Comparison of ENCODE assay signal across 8 cellular contexts in genomic region chr19:48333467-48334384, GRCh38. TPM values are rescaled to one million over a fixed set of nuclear protein-coding genes. Genes with fewer than 3 reads are reported as not detected.
DNase-seq lines count a peak whose midpoint lies in the region; ATAC-seq and TF ChIP-seq lines count a peak whose summit lies in the region.

No MANE protein-coding gene starts in this region.

- peak overlapping the region; percentile 83 for H3K27ac Mint-ChIP-seq in neural progenitor cell

- H3K27me3 ChIP-seq in neural progenitor cell (peaks cover 10% of the 10 kb centered on the region), stomach (no peaks in the 10 kb centered on the region)

- peaks cover 4% of the 10 kb centered on the region for H3K36me3 Mint-ChIP-seq in neural progenitor cell

- intact Hi-C loops in stomach (cut with DNase I; ENCODE audit: low total_unique reads) = no loop called here

- peak overlapping the region; percentile 90 for H3K4me2 ChIP-seq in neural progenitor cell

- no peak for TF ChIP-seq POLR2A in stomach (IDR thresholded peaks at IDR 0.05)

- ATAC-seq in GM21529 (IDR thresholded peaks at IDR 0.05; ENCODE audit: unreplicated experiment) = peak; percentile 42

- H3K36me3 ChIP-seq in KOPT-K1 (ENCODE audit: insufficient read depth, low read length) (no peaks in the 10 kb centered on the region), neural progenitor cell (no peaks in the 10 kb centered on the region), stomach (peaks cover 0 to 16% (median 6%) of the 10 kb centered on the region in 4 donors)

- peaks cover 8% of the 10 kb centered on the region for H3K4me1 ChIP-seq in neural progenitor cell
- peaks cover 30 to 56% (median 44%) of the 10 kb centered on the region in 4 donors for H3K4me1 ChIP-seq in stomach

- H3K4me3 ChIP-seq in fibroblast of villous mesenchyme (ENCODE audit: low read depth, low read length) (peak overlapping the region; percentile 62), neural progenitor cell (peak overlapping the region; percentile 49), stomach (peak overlapping the region; percentile 43 to 58 (median 51))

- peaks cover 37% of the 10 kb centered on the region for H3K4me1 Mint-ChIP-seq in neural progenitor cell

- DNase-seq in DMS153 (lab: John Stamatoyannopoulos, UW) (peak; percentile 89), RPMI7951 (ENCODE audit: low read depth) (peak; percentile 91), fibroblast of villous mesenchyme (ENCODE audit: low read depth) (peak; percentile 94), neural progenitor cell (ENCODE audit: low spot score) (peak; percentile 94), stomach (peak; percentile 95)
- peak; percentile 90 for DNase-seq in activated effector memory CD4-positive, alpha-beta T cell treated with Interleukin-2 at 50 U/mL for 16 hours

- peak overlapping the region; percentile 80 for H3K4me3 Mint-ChIP-seq in neural progenitor cell

- no peaks in the 10 kb centered on the region for H3K79me2 ChIP-seq in neural progenitor cell (ENCODE audit: low read depth)

- H3K27ac ChIP-seq in KOPT-K1 (ENCODE audit: low read depth, low read length, poor library complexity, severe bottlenecking) = peak overlapping the region; percentile 88
- H3K27ac ChIP-seq in neural progenitor cell = no peak overlapping the region
- H3K27ac ChIP-seq in stomach = peak overlapping the region; percentile 83 to 94 (median 94)

- peaks cover 6% of the 10 kb centered on the region for H3K9me3 Mint-ChIP-seq in neural progenitor cell

- peaks cover 10% of the 10 kb centered on the region for H3K27me3 Mint-ChIP-seq in neural progenitor cell (ENCODE audit: insufficient read depth, low read depth)

- 3 to 9% (median 4%) methylated on average over 20 to 54 of the region's 54 CpGs for WGBS in stomach, 5 donors

- H3K9ac ChIP-seq in neural progenitor cell = no peak overlapping the region

- H2AFZ ChIP-seq in neural progenitor cell (replicated peaks) = peak overlapping the region; percentile 94

- TF ChIP-seq EP300 in stomach (IDR thresholded peaks at IDR 0.05) = no peak

- no peaks in the 10 kb centered on the region for H4K20me1 ChIP-seq in neural progenitor cell (ENCODE audit: low read depth)

- H3K9me3 ChIP-seq in KOPT-K1 (ENCODE audit: insufficient read depth, low read length, poor library complexity, severe bottlenecking) (peaks cover 5% of the 10 kb centered on the region), neural progenitor cell (ENCODE audit: low read depth) (no peaks in the 10 kb centered on the region), stomach (no peaks in the 10 kb centered on the region)

- TF ChIP-seq CTCF in fibroblast of villous mesenchyme (IDR thresholded peaks at IDR 0.05; ENCODE audit: insufficient read depth, low read depth, low read length) = peak; percentile 80
- peak; percentile 74 for TF ChIP-seq CTCF in neural progenitor cell (IDR thresholded peaks at IDR 0.05)
- peak in 5 of 7 experiments; percentile 78 to 90 (median 81) for TF ChIP-seq CTCF in stomach (IDR thresholded peaks at IDR 0.05)

- peaks cover 31% of the 10 kb centered on the region for H3F3A ChIP-seq in neural progenitor cell (ENCODE audit: low read depth)

RNA-seq across cellular contexts. Expression of gene EMP3, which starts 8.4 kb away (rescaled TPM):
- 246 and 286 TPM in 2 replicates for total RNA-seq in RPMI7951 (2014; rRNA removed; shearing (Covaris generic))
- total RNA-seq in fibroblast of villous mesenchyme (82.8 and 92.4 TPM in 2 replicates), neural progenitor cell (ENCODE audit: low replicate concordance) (1.2 and 10.7 TPM in 2 replicates), stomach (10 to 100 TPM in 4 of 5 donors, 1 to 10 TPM in 1; 6.4 to 57.2 (median 27.5) TPM)
- 10 to 100 TPM; 46.4 to 61.4 (median 53.7) TPM for polyA plus RNA-seq in stomach

RNA-seq across cellular contexts. Expression of gene TMEM143, which starts 30.0 kb away (rescaled TPM):
- 4.4 and 6.4 TPM in 2 replicates for total RNA-seq in RPMI7951 (2014; rRNA removed; shearing (Covaris generic))
- total RNA-seq in fibroblast of villous mesenchyme (2.9 and 3.0 TPM in 2 replicates), neural progenitor cell (ENCODE audit: low replicate concordance) (3.1 and 9.4 TPM in 2 replicates), stomach (10 to 100 TPM in 4 of 5 donors, 1 to 10 TPM in 1; 9.4 to 33.3 (median 12.3) TPM)
- polyA plus RNA-seq in stomach = 1 to 10 TPM; 4.2 to 8.6 (median 7.8) TPM

RNA-seq across cellular contexts. Expression of gene SYNGR4, which starts 30.4 kb away (rescaled TPM):
- total RNA-seq in RPMI7951 (2014; rRNA removed; shearing (Covaris generic)) = not detected in 2 replicates
- not detected in 2 replicates for total RNA-seq in fibroblast of villous mesenchyme
- total RNA-seq in neural progenitor cell (ENCODE audit: low replicate concordance) = not detected in 2 replicates
- not detected for total RNA-seq in stomach
- not detected for polyA plus RNA-seq in stomach

RNA-seq across cellular contexts. Expression of gene KDELR1, which starts 57.6 kb away (rescaled TPM):
- 153 and 156 TPM in 2 replicates for total RNA-seq in RPMI7951 (2014; rRNA removed; shearing (Covaris generic))
- total RNA-seq in fibroblast of villous mesenchyme = 72.2 and 111 TPM in 2 replicates
- total RNA-seq in neural progenitor cell (ENCODE audit: low replicate concordance) = 106 and 161 TPM in 2 replicates
- 100 to 1,000 TPM in 1 of 5 donors, 10 to 100 TPM in 4; 45.8 to 123 (median 67.7) TPM for total RNA-seq in stomach
- 10 to 100 TPM; 69.8 to 93.8 (median 72.0) TPM for polyA plus RNA-seq in stomach

RNA-seq across cellular contexts. Expression of gene GRIN2D, which starts 59.7 kb away (rescaled TPM):
- 0.60 and 0.68 TPM in 2 replicates for total RNA-seq in RPMI7951 (2014; rRNA removed; shearing (Covaris generic))
- total RNA-seq in fibroblast of villous mesenchyme = 0.86 and 1.9 TPM in 2 replicates
- 0.28 and 0.45 TPM in 2 replicates for total RNA-seq in neural progenitor cell (ENCODE audit: low replicate concordance)
- total RNA-seq in stomach = 1 to 10 TPM in 1 of 5 donors, under 1 TPM in 2, not detected in 2; 0.14 to 1.8 (median 0.37) TPM
- polyA plus RNA-seq in stomach = under 1 TPM in 2 of 3 donors, not detected in 1; 0.06 to 0.10 TPM
